21 cellular contexts compared by ENCODE assay signal in genomic region chr4:41687971-41688370, GRCh38.
"Had no signal": no experiment of that assay in that cellular context is flagged by ENCODE, and none has a peak within 500 bp of the region (broad histone marks: within the 10 kb centered on the region; RNA-seq: fewer than 3 reads in every experiment).

No MANE protein-coding gene starts in this region.

- ATAC-seq: left ventricle myocardium superior; lower lobe of right lung; natural killer cell; right lobe of liver; stimulated activated naive B cell treated with anti-CD40 and anti-IgM and Interleukin-4, amounts not matched to agents 10 μg/mL and 1 μg/mL and 100 μg/mL, for 72 hours; stimulated activated naive CD8-positive, alpha-beta T cell treated with anti-CD3 and anti-CD28 coated beads, Interleukin-15, amount 100 ng/mL, for 72 hours; upper lobe of right lung had no signal

- H3K27ac Mint-ChIP-seq: dendritic cell treated with granulocyte-macrophage colony-stimulating factor and Interleukin-4, amounts not matched to agents 40 ng/mL and 50 ng/mL, for 4 days; natural killer cell; progenitor cell of endocrine pancreas; stimulated activated naive B cell treated with anti-CD40 and anti-IgM and Interleukin-4, amounts not matched to agents 10 μg/mL and 1 μg/mL and 100 μg/mL, for 72 hours; stimulated activated naive CD8-positive, alpha-beta T cell treated with anti-CD3 and anti-CD28 coated beads, Interleukin-15, amount 100 ng/mL, for 72 hours had no signal

- H3K36me3 Mint-ChIP-seq: natural killer cell; stimulated activated naive B cell treated with anti-CD40 and anti-IgM and Interleukin-4, amounts not matched to agents 10 μg/mL and 1 μg/mL and 100 μg/mL, for 72 hours had no signal

- H3K4me3 Mint-ChIP-seq: dendritic cell treated with granulocyte-macrophage colony-stimulating factor and Interleukin-4, amounts not matched to agents 40 ng/mL and 50 ng/mL, for 4 days; natural killer cell; stimulated activated naive B cell treated with anti-CD40 and anti-IgM and Interleukin-4, amounts not matched to agents 10 μg/mL and 1 μg/mL and 100 μg/mL, for 72 hours; stimulated activated naive CD8-positive, alpha-beta T cell treated with anti-CD3 and anti-CD28 coated beads, Interleukin-15, amount 100 ng/mL, for 72 hours had no signal

- H3K9me3 Mint-ChIP-seq: dendritic cell treated with granulocyte-macrophage colony-stimulating factor and Interleukin-4, amounts not matched to agents 40 ng/mL and 50 ng/mL, for 4 days; stimulated activated naive B cell treated with anti-CD40 and anti-IgM and Interleukin-4, amounts not matched to agents 10 μg/mL and 1 μg/mL and 100 μg/mL, for 72 hours; stimulated activated naive CD8-positive, alpha-beta T cell treated with anti-CD3 and anti-CD28 coated beads, Interleukin-15, amount 100 ng/mL, for 72 hours had no signal

- H3K4me1 ChIP-seq: colonic mucosa, esophagus squamous epithelium, lower lobe of right lung, parathyroid adenoma, right lobe of liver, suprapubic skin, transverse colon, upper lobe of right lung, vagina had no signal

- H3K9ac ChIP-seq: parathyroid adenoma had no signal

- H3K27me3 ChIP-seq: colonic mucosa, esophagus squamous epithelium, right lobe of liver, suprapubic skin, transverse colon, upper lobe of right lung, vagina had no signal

- H3K4me1 Mint-ChIP-seq: natural killer cell; stimulated activated naive CD8-positive, alpha-beta T cell treated with anti-CD3 and anti-CD28 coated beads, Interleukin-15, amount 100 ng/mL, for 72 hours had no signal

- H2AFZ ChIP-seq: parathyroid adenoma had no signal

- H3K79me2 ChIP-seq: parathyroid adenoma had no signal

- H3K4me3 ChIP-seq: colonic mucosa, esophagus squamous epithelium, lower lobe of right lung, right lobe of liver, suprapubic skin, transverse colon, upper lobe of right lung, vagina had no signal

- DNase-seq: colonic mucosa; effector memory CD4-positive, alpha-beta T cell; esophagus squamous epithelium; foreskin melanocyte; head of caudate nucleus; left ventricle myocardium superior; lower lobe of right lung; natural killer cell; right lobe of liver; small intestine; stimulated activated CD4-positive, alpha-beta T cell treated with anti-CD3 and anti-CD28 coated beads, Interleukin-15, amount 100 ng/mL, for 24 hours; stimulated activated CD4-positive, alpha-beta T cell treated with anti-CD3 and anti-CD28 coated beads, Interleukin-2, amount 100 ng/mL, for 48 hours; stimulated activated naive B cell treated with anti-CD40 and anti-IgM and Interleukin-4, amounts not matched to agents 10 μg/mL and 1 μg/mL and 100 μg/mL, for 72 hours; stimulated activated naive CD8-positive, alpha-beta T cell treated with anti-CD3 and anti-CD28 coated beads, Interleukin-15, amount 100 ng/mL, for 72 hours; transverse colon; upper lobe of right lung had no signal

- H3K36me3 ChIP-seq: colonic mucosa, transverse colon, vagina had no signal

- H3K27me3 Mint-ChIP-seq: dendritic cell treated with granulocyte-macrophage colony-stimulating factor and Interleukin-4, amounts not matched to agents 40 ng/mL and 50 ng/mL, for 4 days; progenitor cell of endocrine pancreas had no signal

- H3K9me3 ChIP-seq: colonic mucosa, esophagus squamous epithelium, lower lobe of right lung, right lobe of liver, suprapubic skin, transverse colon, upper lobe of right lung, vagina had no signal

- H3K27ac ChIP-seq: colonic mucosa, esophagus squamous epithelium, lower lobe of right lung, parathyroid adenoma, right lobe of liver, suprapubic skin, transverse colon, upper lobe of right lung, vagina had no signal
